Comparison of ENCODE assay signal across 25 cellular contexts in the genomic region with DNA sequence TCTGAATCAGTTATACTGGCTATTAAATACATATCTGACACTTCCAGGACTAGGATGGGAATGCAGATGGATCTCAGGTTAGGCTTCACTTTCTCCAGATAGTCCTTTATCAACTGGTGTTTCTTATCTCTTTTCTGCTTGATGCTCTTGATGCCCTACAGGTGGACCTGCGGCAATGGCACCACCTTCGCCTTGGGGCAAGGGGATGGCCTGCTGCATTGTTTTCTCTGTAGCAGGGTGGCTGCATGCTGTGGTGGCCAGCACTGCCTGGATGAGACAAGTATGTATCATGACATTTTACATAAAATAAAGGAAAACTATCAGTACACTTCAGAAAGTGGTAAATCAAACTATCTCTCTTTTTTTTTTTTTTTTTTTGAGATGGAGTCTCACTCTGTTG.
"Had no signal": no experiment of that assay in that cellular context is flagged by ENCODE, and none has a peak within 500 bp of the region (broad histone marks: within the 10 kb centered on the region; RNA-seq: fewer than 3 reads in every experiment).

No MANE protein-coding gene starts in this region.

- H3K27me3 ChIP-seq: stomach, suprapubic skin, testis, thyroid gland, tibial nerve, transverse colon, upper lobe of left lung, upper lobe of right lung, uterus, vagina had no signal

- H3K36me3 ChIP-seq: stomach, suprapubic skin, thoracic aorta, thyroid gland, tibial artery, tibial nerve, transverse colon, upper lobe of left lung, upper lobe of right lung, uterus, vagina had no signal

- ATAC-seq: stimulated activated effector memory CD8-positive, alpha-beta T cell treated with anti-CD3 and anti-CD28 coated beads, Interleukin-12 subunit alpha, Interleukin-12 subunit beta, amount 100 ng/mL, for 72 hours; stimulated activated memory B cell treated with anti-CD40 and anti-IgM and Interleukin-4, amounts not matched to agents 10 μg/mL and 1 μg/mL and 100 μg/mL, for 72 hours; stimulated activated naive B cell treated with anti-CD40 and anti-IgM and Interleukin-4, amounts not matched to agents 10 μg/mL and 1 μg/mL and 100 μg/mL, for 72 hours; stimulated activated naive CD8-positive, alpha-beta T cell treated with anti-CD3 and anti-CD28 coated beads, Interleukin-15, amount 100 ng/mL, for 72 hours; stimulated activated naive CD8-positive, alpha-beta T cell treated with anti-CD3 and anti-CD28 coated beads, Interleukin-15, Interleukin-2, amounts not matched to agents 100 U/mL and 50 U/mL, for 24 hours; upper lobe of right lung had no signal

- H3K27ac ChIP-seq: stomach, suprapubic skin, testis, thoracic aorta, thyroid gland, tibial artery, tibial nerve, transverse colon, upper lobe of left lung, upper lobe of right lung, uterus, vagina had no signal

- H3K4me3 ChIP-seq: stomach, suprapubic skin, testis, thoracic aorta, thyroid gland, tibial artery, tibial nerve, transverse colon, upper lobe of left lung, upper lobe of right lung, uterus, vagina had no signal

- DNase-seq: stimulated activated CD4-positive, alpha-beta T cell treated with anti-CD3 and anti-CD28 coated beads, Interleukin-2, amount 100 ng/mL, for 48 hours; stimulated activated CD4-positive, alpha-beta T cell treated with anti-CD3 and anti-CD28 coated beads, Interleukin-4, amount 100 ng/mL, for 1 hour; stimulated activated CD4-positive, alpha-beta T cell treated with anti-CD3 and anti-CD28 coated beads, Interleukin-4, amount 100 ng/mL, for 24 hours; stimulated activated CD4-positive, alpha-beta T cell treated with anti-CD3 and anti-CD28 coated beads, Interleukin-4, amount 100 ng/mL, for 4 hours; stimulated activated CD8-positive, alpha-beta memory T cell treated with anti-CD3 and anti-CD28 coated beads, Interleukin-4, amount 100 ng/mL, for 48 hours; stimulated activated naive B cell treated with anti-CD40 and anti-IgM and Interleukin-4, amounts not matched to agents 10 μg/mL and 1 μg/mL and 100 μg/mL, for 72 hours; stimulated activated naive CD4-positive, alpha-beta T cell; stimulated activated naive CD4-positive, alpha-beta T cell treated with Interleukin-2 at 50 U/mL for 16 hours; stimulated activated naive CD8-positive, alpha-beta T cell treated with anti-CD3 and anti-CD28 coated beads, Interleukin-15, amount 100 ng/mL, for 72 hours; stimulated activated naive CD8-positive, alpha-beta T cell treated with anti-CD3 and anti-CD28 coated beads, Interleukin-15, Interleukin-2, amounts not matched to agents 100 U/mL and 50 U/mL, for 24 hours; stomach; substantia nigra; testis; thyroid gland; tibial artery; transverse colon; upper lobe of left lung; upper lobe of right lung; uterus had no signal

- H3K9me3 ChIP-seq: stomach, suprapubic skin, testis, thoracic aorta, thyroid gland, tibial artery, tibial nerve, transverse colon, upper lobe of left lung, upper lobe of right lung, uterus, vagina had no signal

- H3K4me1 ChIP-seq: stomach, suprapubic skin, testis, thyroid gland, tibial artery, tibial nerve, transverse colon, upper lobe of left lung, upper lobe of right lung, uterus, vagina had no signal
